Comparison of ENCODE assay signal across 15 cellular contexts in genomic region chr2:9374071-9374730, GRCh38.
"Had no signal": no experiment of that assay in that cellular context is flagged by ENCODE, and none has a peak within 500 bp of the region (broad histone marks: within the 10 kb centered on the region; RNA-seq: fewer than 3 reads in every experiment).

No MANE protein-coding gene starts in this region.

- H3K27me3 Mint-ChIP-seq: activated naive CD8-positive, alpha-beta T cell had no signal

- ATAC-seq: activated T-cell treated with anti-CD3 and anti-CD28 coated beads, Interleukin-2, amount 50 U/mL, for 4 hours; foreskin keratinocyte; left ventricle myocardium superior; stimulated activated naive CD8-positive, alpha-beta T cell treated with anti-CD3 and anti-CD28 coated beads, Interleukin-15, Interleukin-2, amounts not matched to agents 100 U/mL and 50 U/mL, for 24 hours; T-helper 17 cell had no signal

- H3K4me1 Mint-ChIP-seq: activated CD4-positive, alpha-beta memory T cell treated with anti-CD3 and anti-CD28 coated beads, Interleukin-2, amount 10 ng/mL, durations not matched to agents 7 days and 5 days; central memory CD8-positive, alpha-beta T cell had no signal

- H3K27ac ChIP-seq: coronary artery, foreskin keratinocyte had no signal

- H3K27me3 ChIP-seq: foreskin keratinocyte had no signal

- H3K4me3 ChIP-seq: coronary artery had no signal

- H3K27ac Mint-ChIP-seq: activated CD4-positive, alpha-beta memory T cell treated with anti-CD3 and anti-CD28 coated beads, Interleukin-2, amount 10 ng/mL, durations not matched to agents 7 days and 5 days; activated naive CD8-positive, alpha-beta T cell; T-helper 17 cell had no signal

- H3K9me3 Mint-ChIP-seq: activated CD4-positive, alpha-beta memory T cell treated with anti-CD3 and anti-CD28 coated beads, Interleukin-2, amount 10 ng/mL, durations not matched to agents 7 days and 5 days; activated T-cell treated with anti-CD3 and anti-CD28 coated beads, Interleukin-2, amount 50 U/mL, for 4 hours; central memory CD8-positive, alpha-beta T cell had no signal

- DNase-seq: activated CD4-positive, alpha-beta memory T cell treated with anti-CD3 and anti-CD28 coated beads, Interleukin-2, amount 10 ng/mL, durations not matched to agents 7 days and 5 days; activated CD4-positive, alpha-beta T cell treated with anti-CD3 and anti-CD28 coated beads for 4 hours; activated effector memory CD4-positive, alpha-beta T cell treated with anti-CD3 and anti-CD28 coated beads, Interleukin-2, amount 50 U/mL, for 16 hours; activated T-cell treated with anti-CD3 and anti-CD28 coated beads, Interleukin-2, amount 50 U/mL, for 4 hours; amniotic stem cell; foreskin keratinocyte; glutamatergic neuron; hypothalamus; left ventricle myocardium superior; retina; stimulated activated naive CD8-positive, alpha-beta T cell treated with anti-CD3 and anti-CD28 coated beads, Interleukin-15, Interleukin-2, amounts not matched to agents 100 U/mL and 50 U/mL, for 24 hours; T-helper 17 cell had no signal

- H3K4me3 Mint-ChIP-seq: activated CD4-positive, alpha-beta memory T cell treated with anti-CD3 and anti-CD28 coated beads, Interleukin-2, amount 10 ng/mL, durations not matched to agents 7 days and 5 days; activated naive CD8-positive, alpha-beta T cell; activated T-cell treated with anti-CD3 and anti-CD28 coated beads, Interleukin-2, amount 50 U/mL, for 4 hours; central memory CD8-positive, alpha-beta T cell; T-helper 17 cell had no signal

- H3K36me3 Mint-ChIP-seq: activated naive CD8-positive, alpha-beta T cell had no signal
